9 cellular contexts compared by ENCODE assay signal in the genomic region with DNA sequence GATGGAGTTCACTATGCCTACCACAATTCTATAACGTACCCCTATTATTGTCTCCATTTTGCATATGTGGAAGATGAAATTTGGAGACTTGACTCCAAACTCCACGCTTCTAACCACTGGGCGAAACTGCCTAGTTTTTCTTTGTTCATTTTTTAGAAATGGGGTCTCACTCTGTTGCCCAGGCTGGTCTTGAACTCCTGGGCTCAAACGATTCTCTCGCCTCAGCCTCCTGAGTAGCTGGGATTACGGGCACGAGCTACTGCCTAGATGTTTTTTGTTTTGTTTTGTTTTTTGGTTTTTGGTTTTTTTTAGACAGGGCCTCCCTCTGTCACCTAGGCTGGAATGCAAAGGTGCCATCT. TPM values are rescaled to one million over a fixed set of nuclear protein-coding genes. Genes with fewer than 3 reads are reported as not detected.
DNase-seq lines count a peak whose midpoint lies in the region; ATAC-seq and TF ChIP-seq lines count a peak whose summit lies in the region.
"Had no signal": no experiment of that assay in that cellular context is flagged by ENCODE, and none has a peak within 500 bp of the region (broad histone marks: within the 10 kb centered on the region; RNA-seq: fewer than 3 reads in every experiment).

No MANE protein-coding gene starts in this region.

- intact Hi-C loops in left ventricle myocardium superior (cut with micrococcal nuclease) (no loop called here), vagina (cut with DNase I) (no loop called here)

- 57% methylated on average over 7 of the region's 7 CpGs for WGBS in mesenchymal stem cell

- H3K27ac ChIP-seq in right atrium auricular region (peak overlapping the region; percentile 94 to 97), mesenchymal stem cell (ENCODE audit: low read length, poor library complexity, severe bottlenecking) (no peak overlapping the region), vagina (peak overlapping the region; percentile 86)

- no peak for TF ChIP-seq POLR2A in vagina (IDR thresholded peaks at IDR 0.05)

- H3K4ac ChIP-seq in mesenchymal stem cell (ENCODE audit: low read depth in 1 of 2, low read length in 2 of 2) = no peak overlapping the region

- no peak overlapping the region for H2AK5ac ChIP-seq in mesenchymal stem cell (ENCODE audit: low read length, severe bottlenecking)

- TF ChIP-seq CTCF in right atrium auricular region (IDR thresholded peaks at IDR 0.05) = no peak
- TF ChIP-seq CTCF in vagina (IDR thresholded peaks at IDR 0.05) = no peak

- H3K23ac ChIP-seq in mesenchymal stem cell (ENCODE audit: low read length in 2 of 2) = no peak overlapping the region

- H2BK5ac ChIP-seq in mesenchymal stem cell (ENCODE audit: low read depth, low read length, poor library complexity, severe bottlenecking) = no peak overlapping the region

- H2BK12ac ChIP-seq in mesenchymal stem cell (ENCODE audit: low read length in 2 of 2) = no peak overlapping the region

- peaks cover 31% of the 10 kb centered on the region for H3K36me3 ChIP-seq in right atrium auricular region
- H3K36me3 ChIP-seq in mesenchymal stem cell (ENCODE audit: control insufficient read depth in 1 of 2, insufficient read depth in 2 of 2, low read depth in 1 of 2, low read length in 2 of 2) = peaks cover 19 to 32% of the 10 kb centered on the region in 2 experiments
- peaks cover 0 to 25% of the 10 kb centered on the region in 2 donors for H3K36me3 ChIP-seq in vagina

- peak overlapping the region; percentile 72 for H4K8ac ChIP-seq in mesenchymal stem cell (ENCODE audit: low read length)

- H3K36me3 Mint-ChIP-seq in activated T-helper 17 cell treated with anti-CD3 and anti-CD28 coated beads, Interleukin-2, amount 50 U/mL, for 72 hours (ENCODE audit: low read depth) = peaks cover 48% of the 10 kb centered on the region

- H3K9me3 ChIP-seq in right atrium auricular region (no peaks in the 10 kb centered on the region), mesenchymal stem cell (ENCODE audit: control insufficient read depth, low read length) (no peaks in the 10 kb centered on the region), vagina (no peaks in the 10 kb centered on the region)

- ATAC-seq in left ventricle myocardium superior = no peak
- ATAC-seq in activated T-helper 17 cell treated with anti-CD3 and anti-CD28 coated beads, Interleukin-2, amount 50 U/mL, for 72 hours (replicated peaks) = no peak
- no peak for ATAC-seq in GM21447 (IDR thresholded peaks at IDR 0.05; ENCODE audit: unreplicated experiment)

- peak overlapping the region; percentile 98 for H3K4me3 Mint-ChIP-seq in activated T-helper 17 cell treated with anti-CD3 and anti-CD28 coated beads, Interleukin-2, amount 50 U/mL, for 72 hours

- no peaks in the 10 kb centered on the region for H3K79me1 ChIP-seq in mesenchymal stem cell (replicated peaks; ENCODE audit: low read length, poor library complexity, severe bottlenecking)

- H3K14ac ChIP-seq in mesenchymal stem cell (ENCODE audit: low read length in 2 of 2) = no peak overlapping the region

- H3K9me3 Mint-ChIP-seq in activated T-helper 17 cell treated with anti-CD3 and anti-CD28 coated beads, Interleukin-2, amount 50 U/mL, for 72 hours = no peaks in the 10 kb centered on the region

- no peak overlapping the region for H3K18ac ChIP-seq in mesenchymal stem cell (ENCODE audit: low read depth in 1 of 2, low read length in 2 of 2)

- no peak overlapping the region for H4K91ac ChIP-seq in mesenchymal stem cell (ENCODE audit: low read length)

- no peak overlapping the region for H2AFZ ChIP-seq in mesenchymal stem cell (ENCODE audit: low read depth, low read length)

- in situ Hi-C loops in KBM-7 (cut with MboI; ENCODE audit: low pct_unique_long_range_greater_than_20kb, low sequenced_read_pairs) = no loop called here

- peaks cover 0 to 35% of the 10 kb centered on the region in 2 donors for H3K4me1 ChIP-seq in right atrium auricular region
- peaks cover 21% of the 10 kb centered on the region for H3K4me1 ChIP-seq in mesenchymal stem cell (ENCODE audit: control insufficient read depth, insufficient read depth, low read depth, low read length)
- peaks cover 38% of the 10 kb centered on the region for H3K4me1 ChIP-seq in vagina

- H3K27ac Mint-ChIP-seq in activated T-helper 17 cell treated with anti-CD3 and anti-CD28 coated beads, Interleukin-2, amount 50 U/mL, for 72 hours = peak overlapping the region; percentile 100

- no peak overlapping the region for H2BK120ac ChIP-seq in mesenchymal stem cell (ENCODE audit: low read depth, low read length)

- H3K9ac ChIP-seq in mesenchymal stem cell (ENCODE audit: low read length) = peak overlapping the region; percentile 94

- H3K4me3 ChIP-seq in right atrium auricular region (peak overlapping the region in 1 of 2 donors; percentile 90), mesenchymal stem cell (ENCODE audit: insufficient read depth in 1 of 2, low read depth in 1 of 2, low read length in 2 of 2) (peak overlapping the region in 1 of 2 experiments; percentile 96), vagina (peak overlapping the region in 1 of 2 donors; percentile 64)

- H3K4me1 Mint-ChIP-seq in activated T-helper 17 cell treated with anti-CD3 and anti-CD28 coated beads, Interleukin-2, amount 50 U/mL, for 72 hours = peaks cover 27% of the 10 kb centered on the region

- no peak overlapping the region for H3K4me2 ChIP-seq in mesenchymal stem cell (ENCODE audit: low read length, poor library complexity, severe bottlenecking)

- H3K27me3 ChIP-seq in right atrium auricular region = no peaks in the 10 kb centered on the region
- no peaks in the 10 kb centered on the region for H3K27me3 ChIP-seq in mesenchymal stem cell (ENCODE audit: control insufficient read depth in 1 of 2, insufficient read depth in 1 of 2, low read length in 2 of 2)
- H3K27me3 ChIP-seq in vagina = no peaks in the 10 kb centered on the region
- H3K27me3 ChIP-seq: brain microvascular endothelial cell had no signal

- H2BK15ac ChIP-seq in mesenchymal stem cell (ENCODE audit: low read depth, poor library complexity, severe bottlenecking) = no peak overlapping the region

- H3K27me3 Mint-ChIP-seq in activated T-helper 17 cell treated with anti-CD3 and anti-CD28 coated beads, Interleukin-2, amount 50 U/mL, for 72 hours = no peaks in the 10 kb centered on the region

- no peak for DNase-seq in right atrium auricular region (ENCODE audit: low spot score)
- DNase-seq in left ventricle myocardium superior = no peak
- DNase-seq in mesenchymal stem cell = no peak
- DNase-seq in vagina (ENCODE audit: extremely low spot score in 2 of 2) = no peak
- no peak for DNase-seq in activated CD4-positive, alpha-beta T cell treated with anti-CD3 and anti-CD28 coated beads, Interleukin-2, amount 50 U/mL, for 48 hours
- DNase-seq in KBM-7 = no peak

RNA-seq across cellular contexts. Expression of gene RPL32, which starts 0.6 kb away (rescaled TPM):
- total RNA-seq in right atrium auricular region = 100 to 1,000 TPM; 626 to 829 TPM
- total RNA-seq in left ventricle myocardium superior = 931 TPM
- 1,000 to 10,000 TPM; 2,210 to 2,773 TPM for total RNA-seq in activated T-helper 17 cell treated with anti-CD3 and anti-CD28 coated beads, Interleukin-2, amount 50 U/mL, for 72 hours
- 1,587 TPM for polyA plus RNA-seq in mesenchymal stem cell (2013, experiment 1 of 2)
- 1,642 TPM for polyA plus RNA-seq in mesenchymal stem cell (2013, experiment 2 of 2)
- 2,085 TPM for total RNA-seq in vagina

RNA-seq across cellular contexts. Expression of gene CAND2, which starts 45.5 kb away (rescaled TPM):
- total RNA-seq in right atrium auricular region = 10 to 100 TPM; 45.2 to 77.4 TPM
- total RNA-seq in left ventricle myocardium superior = 69.2 TPM
- total RNA-seq in activated T-helper 17 cell treated with anti-CD3 and anti-CD28 coated beads, Interleukin-2, amount 50 U/mL, for 72 hours = under 1 TPM; 0.19 to 0.85 TPM
- polyA plus RNA-seq in mesenchymal stem cell (2013, experiment 1 of 2) = 3.9 TPM
- polyA plus RNA-seq in mesenchymal stem cell (2013, experiment 2 of 2) = 3.7 TPM
- total RNA-seq in vagina = 12.5 TPM
